In genomic region chr11:12270817-12271216, GRCh38 we compare ENCODE assay signal across 18 cellular contexts.
DNase-seq lines count a peak whose midpoint lies in the region; ATAC-seq and TF ChIP-seq lines count a peak whose summit lies in the region.
"Had no signal": no experiment of that assay in that cellular context is flagged by ENCODE, and none has a peak within 500 bp of the region (broad histone marks: within the 10 kb centered on the region; RNA-seq: fewer than 3 reads in every experiment).

No MANE protein-coding gene starts in this region.

- H3K27ac ChIP-seq in mesenchymal stem cell (ENCODE audit: low read length, poor library complexity, severe bottlenecking) = no peak overlapping the region
- H3K27ac ChIP-seq in smooth muscle cell (ENCODE audit: low read depth) = peak overlapping the region; percentile 6
- H3K27ac ChIP-seq: BLaER1 treated with 17β-estradiol and CSF1 and Interleukin-3, amounts not matched to agents 10 nM and 100 nM had no signal

- H3K36me3 ChIP-seq in mesenchymal stem cell (ENCODE audit: control insufficient read depth in 1 of 2, insufficient read depth in 2 of 2, low read depth in 1 of 2, low read length in 2 of 2) (peaks cover 0 to 20% of the 10 kb centered on the region in 2 experiments), smooth muscle cell (ENCODE audit: low read depth) (no peaks in the 10 kb centered on the region)
- H3K36me3 ChIP-seq: BLaER1 treated with 17β-estradiol and CSF1 and Interleukin-3, amounts not matched to agents 10 nM and 100 nM; Peyer's patch had no signal

- H3K4me3 Mint-ChIP-seq in HFFc6 = no peak overlapping the region
- H3K4me3 Mint-ChIP-seq in activated T-helper 1 cell treated with anti-CD3 and anti-CD28 coated beads, Interleukin-12 subunit alpha, Interleukin-12 subunit beta, Interleukin-2, Interleukin-4 antibody, amounts not matched to agents 30 ng/mL and 10 ng/mL and 1 ng/mL, durations not matched to agents 14 hours and 24 hours and 36 hours = no peak overlapping the region
- H3K4me3 Mint-ChIP-seq: CD8-positive, alpha-beta memory T cell; GM23338 had no signal

- H3K4me1 Mint-ChIP-seq in HFFc6 (ENCODE audit: low read depth) = peaks cover 40% of the 10 kb centered on the region
- no peaks in the 10 kb centered on the region for H3K4me1 Mint-ChIP-seq in activated T-helper 1 cell treated with anti-CD3 and anti-CD28 coated beads, Interleukin-12 subunit alpha, Interleukin-12 subunit beta, Interleukin-2, Interleukin-4 antibody, amounts not matched to agents 30 ng/mL and 10 ng/mL and 1 ng/mL, durations not matched to agents 14 hours and 24 hours and 36 hours (ENCODE audit: low read depth)
- H3K4me1 Mint-ChIP-seq: CD8-positive, alpha-beta memory T cell had no signal

- peaks cover 2% of the 10 kb centered on the region for H3K27me3 Mint-ChIP-seq in HFFc6 (ENCODE audit: insufficient read depth)
- no peaks in the 10 kb centered on the region for H3K27me3 Mint-ChIP-seq in activated T-helper 1 cell treated with anti-CD3 and anti-CD28 coated beads, Interleukin-12 subunit alpha, Interleukin-12 subunit beta, Interleukin-2, Interleukin-4 antibody, amounts not matched to agents 30 ng/mL and 10 ng/mL and 1 ng/mL, durations not matched to agents 14 hours and 24 hours and 36 hours (ENCODE audit: insufficient read depth)
- H3K27me3 Mint-ChIP-seq: CD8-positive, alpha-beta memory T cell had no signal

- H2BK120ac ChIP-seq in mesenchymal stem cell (ENCODE audit: low read depth, low read length) = no peak overlapping the region

- peaks cover 12% of the 10 kb centered on the region for H3F3A ChIP-seq in smooth muscle cell (ENCODE audit: low read depth)

- H3K4me1 ChIP-seq in mesenchymal stem cell (ENCODE audit: control insufficient read depth, insufficient read depth, low read depth, low read length) (peaks cover 23% of the 10 kb centered on the region), smooth muscle cell (ENCODE audit: low read depth) (peaks cover 5% of the 10 kb centered on the region)
- H3K4me1 ChIP-seq: Peyer's patch had no signal

- no peak overlapping the region for H2AK5ac ChIP-seq in mesenchymal stem cell (ENCODE audit: low read length, severe bottlenecking)

- H3K27me3 ChIP-seq in mesenchymal stem cell (ENCODE audit: control insufficient read depth in 1 of 2, insufficient read depth in 1 of 2, low read length in 2 of 2) (no peaks in the 10 kb centered on the region), smooth muscle cell (ENCODE audit: low read depth) (no peaks in the 10 kb centered on the region)
- H3K27me3 ChIP-seq: BLaER1 treated with 17β-estradiol and CSF1 and Interleukin-3, amounts not matched to agents 10 nM and 100 nM; Peyer's patch had no signal

- H3K4me3 ChIP-seq in mesenchymal stem cell (ENCODE audit: insufficient read depth in 1 of 2, low read depth in 1 of 2, low read length in 2 of 2) (no peak overlapping the region), smooth muscle cell (no peak overlapping the region)
- H3K4me3 ChIP-seq: BLaER1 treated with 17β-estradiol and CSF1 and Interleukin-3, amounts not matched to agents 10 nM and 100 nM; GM23338; Peyer's patch had no signal

- H2AFZ ChIP-seq in mesenchymal stem cell (ENCODE audit: low read depth, low read length) (no peak overlapping the region), smooth muscle cell (ENCODE audit: low read depth) (no peak overlapping the region)
- H2AFZ ChIP-seq: GM23338 had no signal

- intact Hi-C loops in activated T-helper 1 cell treated with anti-CD3 and anti-CD28 coated beads, Interleukin-12 subunit alpha, Interleukin-12 subunit beta, Interleukin-2, Interleukin-4 antibody, amounts not matched to agents 30 ng/mL and 10 ng/mL and 1 ng/mL, durations not matched to agents 14 hours and 24 hours and 36 hours (cut with micrococcal nuclease) = no loop called here

- H3K79me1 ChIP-seq in mesenchymal stem cell (replicated peaks; ENCODE audit: low read length, poor library complexity, severe bottlenecking) = no peaks in the 10 kb centered on the region

- H3K4me2 ChIP-seq in mesenchymal stem cell (ENCODE audit: low read length, poor library complexity, severe bottlenecking) (no peak overlapping the region), smooth muscle cell (no peak overlapping the region)
- H3K4me2 ChIP-seq: BLaER1 treated with 17β-estradiol and CSF1 and Interleukin-3, amounts not matched to agents 10 nM and 100 nM; GM23338 had no signal

- no peaks in the 10 kb centered on the region for H4K20me1 ChIP-seq in smooth muscle cell (ENCODE audit: low read depth)
- H4K20me1 ChIP-seq: BLaER1 treated with 17β-estradiol and CSF1 and Interleukin-3, amounts not matched to agents 10 nM and 100 nM had no signal

- peak overlapping the region; percentile 29 for H4K91ac ChIP-seq in mesenchymal stem cell (ENCODE audit: low read length)

- DNase-seq in HFFc6 = no peak
- DNase-seq in activated T-helper 1 cell treated with anti-CD3 and anti-CD28 coated beads, Interleukin-12 subunit alpha, Interleukin-12 subunit beta, Interleukin-2, Interleukin-4 antibody, amounts not matched to agents 30 ng/mL and 10 ng/mL and 1 ng/mL, durations not matched to agents 14 hours and 24 hours and 36 hours (ENCODE audit: low spot score) = no peak
- no peak for DNase-seq in mesenchymal stem cell
- no peak for DNase-seq in smooth muscle cell (lab: John Stamatoyannopoulos, UW; ENCODE audit: unreplicated experiment)
- DNase-seq in NCI-H69 (lab: John Stamatoyannopoulos, UW) = no peak
- DNase-seq: KG1; NCI-H1105 treated with DMSO at 0.1 percent for 48 hours; NCI-H1694; NCI-H2081 treated with DMSO at 0.1 percent for 48 hours; NCI-H748 treated with DMSO at 0.1 percent for 48 hours; NK-92 treated with Interleukin-12 subunit alpha and Interleukin-12 subunit beta, amount 100 ng/mL, for 24 hours had no signal

- H3K9me3 Mint-ChIP-seq in HFFc6 = no peaks in the 10 kb centered on the region
- no peaks in the 10 kb centered on the region for H3K9me3 Mint-ChIP-seq in activated T-helper 1 cell treated with anti-CD3 and anti-CD28 coated beads, Interleukin-12 subunit alpha, Interleukin-12 subunit beta, Interleukin-2, Interleukin-4 antibody, amounts not matched to agents 30 ng/mL and 10 ng/mL and 1 ng/mL, durations not matched to agents 14 hours and 24 hours and 36 hours
- H3K9me3 Mint-ChIP-seq: CD8-positive, alpha-beta memory T cell; GM23338 had no signal

- no peak for ATAC-seq in HG02852 (IDR thresholded peaks at IDR 0.05; ENCODE audit: unreplicated experiment)
- no peak for ATAC-seq in GM21390 (IDR thresholded peaks at IDR 0.05; ENCODE audit: unreplicated experiment)
- ATAC-seq: GM23338, HCT116 had no signal

- H3K9ac ChIP-seq in mesenchymal stem cell (ENCODE audit: low read length) (no peak overlapping the region), smooth muscle cell (ENCODE audit: low read depth) (no peak overlapping the region)
- H3K9ac ChIP-seq: BLaER1 treated with 17β-estradiol and CSF1 and Interleukin-3, amounts not matched to agents 10 nM and 100 nM had no signal

- H3K14ac ChIP-seq in mesenchymal stem cell (ENCODE audit: low read length in 2 of 2) = no peak overlapping the region

- H3K23ac ChIP-seq in mesenchymal stem cell (ENCODE audit: low read length in 2 of 2) = no peak overlapping the region

- no peak overlapping the region for H3K18ac ChIP-seq in mesenchymal stem cell (ENCODE audit: low read depth in 1 of 2, low read length in 2 of 2)

- H3K9me3 ChIP-seq in mesenchymal stem cell (ENCODE audit: control insufficient read depth, low read length) (no peaks in the 10 kb centered on the region), smooth muscle cell (replicated peaks; ENCODE audit: low read depth) (no peaks in the 10 kb centered on the region)
- H3K9me3 ChIP-seq: BLaER1 treated with 17β-estradiol and CSF1 and Interleukin-3, amounts not matched to agents 10 nM and 100 nM; Peyer's patch had no signal

- H3K36me3 Mint-ChIP-seq in HFFc6 (ENCODE audit: low read depth) = 0 out of 2 replicates have a peak, but pooled peaks cover 4% of the 10 kb centered on the region
- H3K36me3 Mint-ChIP-seq in activated T-helper 1 cell treated with anti-CD3 and anti-CD28 coated beads, Interleukin-12 subunit alpha, Interleukin-12 subunit beta, Interleukin-2, Interleukin-4 antibody, amounts not matched to agents 30 ng/mL and 10 ng/mL and 1 ng/mL, durations not matched to agents 14 hours and 24 hours and 36 hours (ENCODE audit: low read depth) = peaks cover 6% of the 10 kb centered on the region

- no peak overlapping the region for H2BK5ac ChIP-seq in mesenchymal stem cell (ENCODE audit: low read depth, low read length, poor library complexity, severe bottlenecking)

- WGBS in mesenchymal stem cell = 84% methylated on average over 8 of the region's 8 CpGs
- 82% methylated on average over 8 of the region's 8 CpGs for WGBS in smooth muscle cell (ENCODE audit: low lambda C conversion rate)

- H3K27ac Mint-ChIP-seq in HFFc6 = 0 out of 2 replicates have a peak overlapping the region, but pooled peaks have one; percentile 17
- peak overlapping the region; percentile 9 for H3K27ac Mint-ChIP-seq in activated T-helper 1 cell treated with anti-CD3 and anti-CD28 coated beads, Interleukin-12 subunit alpha, Interleukin-12 subunit beta, Interleukin-2, Interleukin-4 antibody, amounts not matched to agents 30 ng/mL and 10 ng/mL and 1 ng/mL, durations not matched to agents 14 hours and 24 hours and 36 hours
- H3K27ac Mint-ChIP-seq: GM23338 had no signal

- no peaks in the 10 kb centered on the region for H3K79me2 ChIP-seq in smooth muscle cell (ENCODE audit: low read depth)

- no peak overlapping the region for H2BK15ac ChIP-seq in mesenchymal stem cell (ENCODE audit: low read depth, poor library complexity, severe bottlenecking)

- no peak overlapping the region for H3K4ac ChIP-seq in mesenchymal stem cell (ENCODE audit: low read depth in 1 of 2, low read length in 2 of 2)

- H2BK12ac ChIP-seq in mesenchymal stem cell (ENCODE audit: low read length in 2 of 2) = no peak overlapping the region

- peak overlapping the region; percentile 27 for H4K8ac ChIP-seq in mesenchymal stem cell (ENCODE audit: low read length)

- no peak for TF ChIP-seq CTCF in HFFc6 (IDR thresholded peaks at IDR 0.05)
- no peak for TF ChIP-seq CTCF in smooth muscle cell (IDR thresholded peaks at IDR 0.05; ENCODE audit: borderline replicate concordance, insufficient read depth, poor library complexity, severe bottlenecking)
